Comparison of ENCODE assay signal across 16 cellular contexts in the genomic region with DNA sequence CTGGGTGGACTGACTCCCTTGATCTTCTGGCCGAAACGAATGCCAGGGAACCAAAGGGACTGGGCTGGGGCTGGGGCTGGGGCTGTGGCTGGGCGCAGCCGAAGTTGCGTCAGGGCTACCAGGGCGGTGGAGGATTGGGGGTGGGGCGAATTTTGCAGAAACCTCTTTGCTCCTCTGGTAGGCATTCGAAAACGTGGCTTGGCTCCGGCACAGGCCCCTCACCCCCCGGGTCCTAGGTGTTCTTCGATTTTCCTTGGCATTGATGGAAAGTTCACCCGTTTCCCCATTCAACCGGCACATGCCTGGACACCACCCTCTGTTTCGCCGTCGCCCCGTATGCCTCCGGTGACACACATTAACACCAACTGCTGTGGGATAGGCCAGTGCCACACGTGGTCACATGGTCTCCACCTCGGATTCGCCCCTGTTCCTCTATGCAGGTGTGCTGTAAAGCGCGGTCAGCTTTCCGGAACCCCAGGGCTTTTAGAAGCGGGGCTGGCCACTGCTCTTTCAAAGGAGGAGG.
DNase-seq lines count a peak whose midpoint lies in the region; ATAC-seq and TF ChIP-seq lines count a peak whose summit lies in the region.
"Had no signal": no experiment of that assay in that cellular context is flagged by ENCODE, and none has a peak within 500 bp of the region (broad histone marks: within the 10 kb centered on the region; RNA-seq: fewer than 3 reads in every experiment).

No MANE protein-coding gene starts in this region.

- H3K4me1 ChIP-seq in uterus, result no peaks in the 10 kb centered on the region

- H3K9me3 ChIP-seq in uterus, result no peaks in the 10 kb centered on the region

- H3K27ac ChIP-seq in coronary artery (no peak overlapping the region), uterus (no peak overlapping the region)
- H3K27ac ChIP-seq: HL-60 had no signal

- intact Hi-C loops in cardiac septum (cut with DNase I), result no loop called here
- intact Hi-C loops in left ventricle myocardium superior (cut with micrococcal nuclease), result no loop called here
- intact Hi-C loops in posterior vena cava (cut with DNase I), result no loop called here
- intact Hi-C loops in uterus (cut with DNase I; ENCODE audit: low total_unique reads), result no loop called here

- no peak for TF ChIP-seq POLR2A in uterus (IDR thresholded peaks at IDR 0.05)

- ATAC-seq in left ventricle myocardium superior (no peak), GM21576 (IDR thresholded peaks at IDR 0.05; ENCODE audit: unreplicated experiment) (no peak)
- ATAC-seq: PC-3 had no signal

- H3K36me3 ChIP-seq in uterus, result no peaks in the 10 kb centered on the region

- H3K4me3 ChIP-seq in coronary artery (no peak overlapping the region), uterus (no peak overlapping the region)

- DNase-seq in cardiac septum (ENCODE audit: low spot score) (peak; percentile 35), left ventricle myocardium superior (no peak), coronary artery (ENCODE audit: low spot score) (peak; percentile 64), posterior vena cava (ENCODE audit: low spot score) (peak; percentile 59), uterus (peak; percentile 5 to 7), NOMO-1 treated with DMSO at 0.1 percent for 48 hours (lab: John Stamatoyannopoulos, UW; ENCODE audit: unreplicated experiment) (no peak), germinal center (ENCODE audit: low spot score) (no peak)
- DNase-seq: AML-193; CD4-positive, CD25-positive, alpha-beta regulatory T cell; KG1; NCI-H1048; NCI-H1694; NCI-H2107; PC-3 had no signal

- no peaks in the 10 kb centered on the region for H3K27me3 ChIP-seq in uterus

- TF ChIP-seq CTCF in coronary artery (IDR thresholded peaks at IDR 0.05), result no peak
- TF ChIP-seq CTCF in uterus (IDR thresholded peaks at IDR 0.05), result no peak

Comparison
In these comparisons a context has a peak if more than half of its experiments do, and no peak if none do; other contexts are left out.
1. DNase-seq: peak in cardiac septum (single experiment), coronary artery (single experiment), posterior vena cava (single experiment) and uterus (2 of 2); none in left ventricle myocardium superior (single experiment), NOMO-1 treated with DMSO at 0.1 percent for 48 hours (single experiment) and germinal center (single experiment).